ENCODE assay signal across 8 cellular contexts in genomic region chr14:34875031-34875922, GRCh38. TPM values are rescaled to one million over a fixed set of nuclear protein-coding genes. Genes with fewer than 3 reads are reported as not detected.
A peak's percentile ranks its signal among the peaks of the same experiment; 100 is the strongest.
DNase-seq lines count a peak whose midpoint lies in the region; ATAC-seq and TF ChIP-seq lines count a peak whose summit lies in the region.

Gene BAZ1A (minus strand): TSS chr14:34875360. CDS start chr14:34874604, 756 bp downstream.

- peak within 1 kb of the TSS; percentile 98 for H3K27ac Mint-ChIP-seq in activated CD8-positive, alpha-beta memory T cell treated with anti-CD3 and anti-CD28 coated beads, Interleukin-2, amount 10 ng/mL, durations not matched to agents 7 days and 5 days
- peak within 1 kb of the TSS; percentile 100 for H3K27ac Mint-ChIP-seq in mesothelial cell of epicardium

- peaks cover 22% of the 10 kb centered on the region for H3K36me3 Mint-ChIP-seq in activated CD8-positive, alpha-beta memory T cell treated with anti-CD3 and anti-CD28 coated beads, Interleukin-2, amount 10 ng/mL, durations not matched to agents 7 days and 5 days
- no peaks in the 10 kb centered on the region for H3K36me3 Mint-ChIP-seq in mesothelial cell of epicardium

- peak; percentile 32 for ATAC-seq in GM21367 (IDR thresholded peaks at IDR 0.05; ENCODE audit: unreplicated experiment)
- ATAC-seq in activated CD8-positive, alpha-beta memory T cell treated with anti-CD3 and anti-CD28 coated beads, Interleukin-2, amount 10 ng/mL, durations not matched to agents 7 days and 5 days = peak; percentile 54

- peaks cover 33% of the 10 kb centered on the region for H3K4me1 Mint-ChIP-seq in activated CD8-positive, alpha-beta memory T cell treated with anti-CD3 and anti-CD28 coated beads, Interleukin-2, amount 10 ng/mL, durations not matched to agents 7 days and 5 days
- peaks cover 31% of the 10 kb centered on the region for H3K4me1 Mint-ChIP-seq in mesothelial cell of epicardium

- CTCF ChIA-PET in activated CD8-positive, alpha-beta memory T cell treated with anti-CD3 and anti-CD28 coated beads, Interleukin-2, amount 10 ng/mL, durations not matched to agents 7 days and 5 days (lab: Charles Lee) = interaction anchor here (0.7 to 1.0 kb wide), 3 partner anchors 14 to 203 kb away, joined by 3 to 4 read pairs (median 3); no protein-coding TSS in a partner anchor

- H3K9me3 Mint-ChIP-seq in activated CD8-positive, alpha-beta memory T cell treated with anti-CD3 and anti-CD28 coated beads, Interleukin-2, amount 10 ng/mL, durations not matched to agents 7 days and 5 days (ENCODE audit: low read depth) = no peaks in the 10 kb centered on the region
- no peaks in the 10 kb centered on the region for H3K9me3 Mint-ChIP-seq in mesothelial cell of epicardium

- DNase-seq in Caki2 (ENCODE audit: low read depth) (peak; percentile 84), HUDEP-2 (lab: John Stamatoyannopoulos, UW; ENCODE audit: unreplicated experiment in 76 of 76) (peak in 69 of 76 experiments; percentile 8 to 86 (median 49)), NOMO-1 treated with dmso at 0.1 percent for 144 hours (lab: John Stamatoyannopoulos, UW; ENCODE audit: unreplicated experiment) (peak; percentile 50), epidermal melanocyte (ENCODE audit: insufficient read length, low spot score) (peak; percentile 89), mesothelial cell of epicardium (ENCODE audit: low spot score in 2 of 2, unreplicated experiment in 2 of 2) (no peak)
- DNase-seq in activated CD8-positive, alpha-beta memory T cell treated with anti-CD3 and anti-CD28 coated beads, Interleukin-2, amount 10 ng/mL, durations not matched to agents 7 days and 5 days = peak; percentile 55
- DNase-seq in stimulated activated CD8-positive, alpha-beta memory T cell treated with anti-CD3 and anti-CD28 coated beads, Interleukin-2, amount 100 ng/mL, for 48 hours (ENCODE audit: low read depth in 2 of 2) = peak; percentile 18 to 19

- peak within 1 kb of the TSS; percentile 96 for H3K4me3 Mint-ChIP-seq in activated CD8-positive, alpha-beta memory T cell treated with anti-CD3 and anti-CD28 coated beads, Interleukin-2, amount 10 ng/mL, durations not matched to agents 7 days and 5 days
- H3K4me3 Mint-ChIP-seq in mesothelial cell of epicardium = peak within 1 kb of the TSS; percentile 99

- TF ChIP-seq CTCF in mesothelial cell of epicardium (IDR thresholded peaks at IDR 0.05; ENCODE audit: unreplicated experiment) = no peak

- no peaks in the 10 kb centered on the region for H3K27me3 Mint-ChIP-seq in activated CD8-positive, alpha-beta memory T cell treated with anti-CD3 and anti-CD28 coated beads, Interleukin-2, amount 10 ng/mL, durations not matched to agents 7 days and 5 days
- H3K27me3 Mint-ChIP-seq in mesothelial cell of epicardium (ENCODE audit: low read depth) = no peaks in the 10 kb centered on the region

- in situ Hi-C loops in Caki2 (cut with HindIII; ENCODE audit: low pct_unique_long_range_greater_than_20kb, low sequenced_read_pairs) = no loop called here

RNA-seq across cellular contexts. Expression of gene BAZ1A, which starts in this region (rescaled TPM):
- 10.3 and 23.0 TPM in 2 replicates for total RNA-seq in Caki2 (2014; rRNA removed; shearing (Covaris generic); ENCODE audit: low replicate concordance)
- total RNA-seq in activated CD8-positive, alpha-beta memory T cell treated with anti-CD3 and anti-CD28 coated beads, Interleukin-2, amount 10 ng/mL, durations not matched to agents 7 days and 5 days = 10 to 100 TPM; 48.7 to 57.4 TPM
- 42.3 to 43.2 TPM (median 42.5 TPM) in 3 replicates for total RNA-seq in mesothelial cell of epicardium

Comparison
In these comparisons a context has a peak if more than half of its experiments do, and no peak if none do; other contexts are left out.
1. DNase-seq: peak in Caki2 (single experiment), HUDEP-2 (69 of 76), NOMO-1 treated with dmso at 0.1 percent for 144 hours (single experiment), activated CD8-positive, alpha-beta memory T cell treated with anti-CD3 and anti-CD28 coated beads, Interleukin-2, amount 10 ng/mL, durations not matched to agents 7 days and 5 days (single experiment), epidermal melanocyte (single experiment) and stimulated activated CD8-positive, alpha-beta memory T cell treated with anti-CD3 and anti-CD28 coated beads, Interleukin-2, amount 100 ng/mL, for 48 hours (2 of 2); none in mesothelial cell of epicardium (0 of 2).